8 cellular contexts compared by ENCODE assay signal in genomic region chr1:108125312-108126138, GRCh38.
A peak's percentile ranks its signal among the peaks of the same experiment; 100 is the strongest.
DNase-seq lines count a peak whose midpoint lies in the region; ATAC-seq, FAIRE-seq and TF ChIP-seq lines count a peak whose summit lies in the region.

No MANE protein-coding gene starts in this region.

- no peak overlapping the region for H3K4me3 ChIP-seq in epithelial cell of proximal tubule (ENCODE audit: low read depth, low read length)

- TF ChIP-seq CTCF in epithelial cell of proximal tubule (conservative IDR thresholded peaks at IDR 0.05; ENCODE audit: low read depth, low read length), result peak; percentile 98

- no peaks in the 10 kb centered on the region for H3K36me3 Mint-ChIP-seq in naive B cell
- H3K36me3 Mint-ChIP-seq in stimulated activated memory B cell treated with anti-CD40 and anti-IgM and Interleukin-4, amounts not matched to agents 10 μg/mL and 1 μg/mL and 100 μg/mL, for 72 hours, result no peaks in the 10 kb centered on the region

- H3K9me3 Mint-ChIP-seq in naive B cell, result no peaks in the 10 kb centered on the region
- H3K9me3 Mint-ChIP-seq in stimulated activated memory B cell treated with anti-CD40 and anti-IgM and Interleukin-4, amounts not matched to agents 10 μg/mL and 1 μg/mL and 100 μg/mL, for 72 hours, result no peaks in the 10 kb centered on the region

- H3K27ac Mint-ChIP-seq in naive B cell, result peak overlapping the region in 4 of 6 donors; percentile 6 to 79 (median 70)
- H3K27ac Mint-ChIP-seq in stimulated activated memory B cell treated with anti-CD40 and anti-IgM and Interleukin-4, amounts not matched to agents 10 μg/mL and 1 μg/mL and 100 μg/mL, for 72 hours, result no peak overlapping the region

- ATAC-seq in GM21447 (IDR thresholded peaks at IDR 0.05; ENCODE audit: unreplicated experiment) (peak; percentile 93), naive B cell (ENCODE audit: low read depth in 2 of 2) (peak; percentile 91 to 98)
- ATAC-seq in stimulated activated memory B cell treated with anti-CD40 and anti-IgM and Interleukin-4, amounts not matched to agents 10 μg/mL and 1 μg/mL and 100 μg/mL, for 72 hours, result peak; percentile 79

- H3K4me1 Mint-ChIP-seq in naive B cell, result peaks cover under 1 to 11% (median 8%) of the 10 kb centered on the region in 3 donors
- peaks cover 2% of the 10 kb centered on the region for H3K4me1 Mint-ChIP-seq in stimulated activated memory B cell treated with anti-CD40 and anti-IgM and Interleukin-4, amounts not matched to agents 10 μg/mL and 1 μg/mL and 100 μg/mL, for 72 hours

- H3K4me3 Mint-ChIP-seq in naive B cell, result no peak overlapping the region
- H3K4me3 Mint-ChIP-seq in stimulated activated memory B cell treated with anti-CD40 and anti-IgM and Interleukin-4, amounts not matched to agents 10 μg/mL and 1 μg/mL and 100 μg/mL, for 72 hours, result no peak overlapping the region

- FAIRE-seq in HTR-8/SVneo (lab: Jason Lieb, UNC), result no peak

- DNase-seq in DMS 273 treated with DMSO at 0.1 percent for 48 hours (lab: John Stamatoyannopoulos, UW) (peak; percentile 52), HTR-8/SVneo (ENCODE audit: insufficient read length, low spot score) (peak; percentile 45), NOMO-1 treated with dmso at 0.1 percent for 144 hours (lab: John Stamatoyannopoulos, UW; ENCODE audit: unreplicated experiment) (peak; percentile 49), epithelial cell of proximal tubule (ENCODE audit: low read depth) (peak; percentile 38), naive B cell (peak; percentile 68)
- peak; percentile 15 for DNase-seq in activated CD8-positive, alpha-beta memory T cell treated with anti-CD3 and anti-CD28 coated beads, Interleukin-2, amount 50 U/mL, for 24 hours (ENCODE audit: extremely low read depth)

- H3K27me3 Mint-ChIP-seq in naive B cell, result no peaks in the 10 kb centered on the region
- peaks cover 22% of the 10 kb centered on the region for H3K27me3 Mint-ChIP-seq in stimulated activated memory B cell treated with anti-CD40 and anti-IgM and Interleukin-4, amounts not matched to agents 10 μg/mL and 1 μg/mL and 100 μg/mL, for 72 hours

Comparison
In these comparisons a context has a peak if more than half of its experiments do, and no peak if none do; other contexts are left out.
1. DNase-seq: peak in every context shown above with its lines; median percentile 68 in naive B cell; 52 in DMS 273 treated with DMSO at 0.1 percent for 48 hours; 49 in NOMO-1 treated with dmso at 0.1 percent for 144 hours; 45 in HTR-8/SVneo; 38 in epithelial cell of proximal tubule; 15 in activated CD8-positive, alpha-beta memory T cell treated with anti-CD3 and anti-CD28 coated beads, Interleukin-2, amount 50 U/mL, for 24 hours.